Comparison of ENCODE assay signal across 8 cellular contexts in the genomic region with DNA sequence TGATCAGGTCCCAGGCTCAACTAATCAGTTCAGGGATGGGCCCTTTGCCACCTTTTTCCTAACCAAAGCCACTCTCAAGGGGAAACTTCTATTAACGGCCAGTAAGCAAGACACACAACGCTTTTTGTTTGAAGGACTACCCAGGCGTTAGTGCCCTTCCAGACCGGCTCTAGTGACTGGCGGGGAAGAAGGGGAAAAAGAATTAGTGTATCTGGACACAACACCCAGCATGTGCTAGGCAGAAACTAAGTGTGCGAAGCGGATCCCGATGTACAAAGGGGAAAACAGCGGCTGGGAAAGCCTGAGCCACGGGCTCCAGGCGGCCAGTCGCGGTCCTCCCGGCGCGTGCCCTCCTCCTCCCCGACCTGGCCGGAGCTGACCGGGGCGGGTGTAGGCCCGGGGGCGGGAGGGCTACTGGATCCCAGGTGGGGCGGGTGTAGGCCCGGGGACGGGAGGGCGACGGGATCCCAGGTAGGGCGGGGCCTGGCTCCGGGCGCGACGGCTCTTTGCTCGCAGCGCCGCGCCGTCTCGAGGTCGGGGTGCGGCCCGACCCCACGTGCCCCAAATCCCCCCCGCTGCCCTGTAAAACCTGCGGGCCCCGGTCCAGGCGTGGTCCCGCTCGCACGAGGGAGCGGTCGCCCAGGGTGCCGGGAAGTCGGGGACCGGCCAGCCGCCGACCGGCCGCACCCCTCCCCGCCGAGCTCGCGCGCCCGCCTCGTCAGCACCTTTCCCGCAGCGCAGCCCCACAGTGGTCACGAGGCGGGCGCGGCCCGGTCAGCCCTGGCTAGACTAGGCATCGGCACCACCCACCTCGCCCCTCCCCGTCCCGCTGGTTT. TPM values are rescaled to one million over a fixed set of nuclear protein-coding genes. Genes with fewer than 3 reads are reported as not detected.
DNase-seq lines count a peak whose midpoint lies in the region; ATAC-seq and TF ChIP-seq lines count a peak whose summit lies in the region.

No MANE protein-coding gene starts in this region.

- peaks cover 0 to 15% (median 9%) of the 10 kb centered on the region in 4 donors for H3K4me1 ChIP-seq in Peyer's patch

- no peaks in the 10 kb centered on the region for H3K36me3 ChIP-seq in Peyer's patch

- H3K27ac ChIP-seq in C4-2B = peak overlapping the region; percentile 95
- H3K27ac ChIP-seq in Peyer's patch = peak overlapping the region; percentile 99 to 100 (median 99)

- CTCF ChIA-PET in MCF 10A (lab: Yijun Ruan, JAX) = interaction anchor here (0.5 to 2.3 kb wide), 6 partner anchors 36 to 384 kb away, joined by 3 to 7 read pairs (median 4); no protein-coding TSS in a partner anchor

- TF ChIP-seq POLR2A in GM18951 (IDR thresholded peaks at IDR 0.05; ENCODE audit: extremely low read depth, insufficient read depth, insufficient read length) (peak; percentile 72), Peyer's patch (IDR thresholded peaks at IDR 0.05) (peak; percentile 91 to 92)

- POLR2A ChIA-PET in MCF 10A (lab: Yijun Ruan, JAX) = interaction anchor here (0.5 to 16.1 kb wide), 27 partner anchors 9 to 1412 kb away, joined by 3 to 328 read pairs (median 6); partner anchors contain the start of genes ANXA4, C2orf42, FAM136A and MXD1

- peak overlapping the region; percentile 64 to 80 (median 66) for H3K4me3 ChIP-seq in Peyer's patch

- H3K27me3 Mint-ChIP-seq in MCF 10A (ENCODE audit: insufficient read depth, unreplicated experiment) = no peaks in the 10 kb centered on the region

- H3K4me1 Mint-ChIP-seq in MCF 10A (ENCODE audit: insufficient read depth, unreplicated experiment) = peaks cover 32% of the 10 kb centered on the region

- TF ChIP-seq CTCF in C4-2B (conservative IDR thresholded peaks at IDR 0.05) (no peak), Peyer's patch (IDR thresholded peaks at IDR 0.05) (no peak), MCF 10A (IDR thresholded peaks at IDR 0.05; ENCODE audit: unreplicated experiment) (no peak)

- TSS peak; percentile 84 for BruUV-seq in MCF 10A (replicated peaks; lab: Mats Ljungman, UMichigan)

- intact Hi-C loops in MCF 10A (cut with micrococcal nuclease) = loop anchor here (1.0 to 5.0 kb wide), 7 partner anchors 56 to 420 kb away; partner anchors contain the start of genes ANXA4 and SNRPG

- peak overlapping the region; percentile 76 for H3K4me3 Mint-ChIP-seq in MCF 10A (ENCODE audit: unreplicated experiment)

- peaks cover 6% of the 10 kb centered on the region for H3K9me3 Mint-ChIP-seq in MCF 10A (ENCODE audit: unreplicated experiment)

- no peaks in the 10 kb centered on the region for H3K36me3 Mint-ChIP-seq in MCF 10A (ENCODE audit: insufficient read depth, unreplicated experiment)

- no peaks in the 10 kb centered on the region for H3K27me3 ChIP-seq in Peyer's patch

- ATAC-seq in HG03108 (IDR thresholded peaks at IDR 0.05; ENCODE audit: unreplicated experiment) = peak; percentile 37

- DNase-seq in Peyer's patch (no peak), MCF 10A (ENCODE audit: unreplicated experiment) (peak; percentile 67), islet precursor cell (peak; percentile 87), H4 (ENCODE audit: low spot score) (no peak)
- DNase-seq in stimulated activated naive CD4-positive, alpha-beta T cell treated with Interleukin-2 at 50 U/mL for 16 hours (lab: John Stamatoyannopoulos, UW) = peak; percentile 76

- H3K27ac Mint-ChIP-seq in MCF 10A (ENCODE audit: low read depth, unreplicated experiment) = peak overlapping the region; percentile 89

- in situ Hi-C loops in GM18951 (cut with MboI; ENCODE audit: low sequenced_read_pairs, unreplicated experiment) = no loop called here

- no peaks in the 10 kb centered on the region for H3K9me3 ChIP-seq in Peyer's patch

RNA-seq across cellular contexts. Expression of gene C2orf42, which starts 48.8 kb away (rescaled TPM):
- total RNA-seq in Peyer's patch = 10 to 100 TPM; 10.3 to 18.7 (median 14.0) TPM
- total RNA-seq in MCF 10A (2022) = 17.6 and 28.5 TPM in 2 replicates
- total RNA-seq in H4 (2014; rRNA removed; shearing (Covaris generic)) = 8.6 and 10.2 TPM in 2 replicates

RNA-seq across cellular contexts. Expression of gene PCBP1, which starts 54.7 kb away (rescaled TPM):
- 100 to 1,000 TPM; 129 to 152 (median 134) TPM for total RNA-seq in Peyer's patch
- 259 and 277 TPM in 2 replicates for total RNA-seq in MCF 10A (2022)
- total RNA-seq in H4 (2014; rRNA removed; shearing (Covaris generic)) = 15.1 and 23.2 TPM in 2 replicates

Comparison
In these comparisons a context has a peak if more than half of its experiments do, and no peak if none do; other contexts are left out.
1. DNase-seq: peak in MCF 10A (single experiment), islet precursor cell (single experiment) and stimulated activated naive CD4-positive, alpha-beta T cell treated with Interleukin-2 at 50 U/mL for 16 hours (single experiment); none in Peyer's patch (0 of 3) and H4 (single experiment).